Comparison of ENCODE assay signal across 11 cellular contexts in the genomic region with DNA sequence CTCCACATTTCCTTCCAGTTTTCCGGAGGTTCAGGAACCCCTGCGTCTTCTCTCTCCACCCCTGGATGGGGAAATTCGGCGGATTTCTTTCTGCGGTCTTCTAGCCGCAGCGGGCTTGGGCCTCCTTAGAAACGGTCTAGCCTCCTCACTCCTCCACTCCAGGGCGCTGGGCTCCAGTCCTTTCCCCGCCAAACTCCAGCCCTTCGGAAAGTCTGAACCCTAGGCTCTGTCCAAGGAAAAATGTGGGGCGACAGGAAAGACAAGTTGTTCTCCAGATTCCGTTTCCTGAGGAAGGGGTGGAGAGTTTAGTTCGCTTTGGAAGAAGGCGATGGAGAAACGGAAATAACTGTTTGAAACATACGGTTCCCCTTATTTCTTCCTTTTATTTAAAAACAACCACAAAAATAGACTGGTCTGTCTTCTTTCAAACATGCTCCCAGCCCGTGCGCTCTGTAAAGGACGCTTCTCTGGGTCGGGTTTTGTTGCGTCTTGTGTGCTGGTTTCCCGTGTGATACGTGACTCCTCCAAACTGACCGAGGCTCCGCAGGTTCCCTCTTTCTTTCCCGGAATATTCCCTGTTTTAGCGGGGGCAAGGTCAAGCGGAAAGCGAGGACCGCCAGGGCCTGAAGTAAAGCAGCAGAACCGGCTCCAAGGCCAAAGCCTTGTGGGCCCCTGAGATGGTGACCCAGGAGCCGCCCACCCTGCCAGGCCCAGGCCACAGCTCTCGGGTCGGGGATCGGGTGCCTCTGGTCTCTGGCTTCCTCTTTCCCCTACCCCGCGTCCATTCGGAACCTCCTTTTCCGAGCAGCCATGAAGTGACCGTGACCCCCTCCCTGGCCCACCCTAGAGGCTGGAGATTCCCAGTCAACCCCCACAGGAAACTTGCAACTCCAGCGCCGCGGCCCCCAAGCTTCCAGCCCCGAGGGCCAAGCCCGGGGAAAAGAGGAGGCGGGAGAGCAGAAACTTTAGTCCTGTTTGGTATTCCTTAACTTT. TPM values are rescaled to one million over a fixed set of nuclear protein-coding genes. Genes with fewer than 3 reads are reported as not detected.
DNase-seq lines count a peak whose midpoint lies in the region; ATAC-seq, FAIRE-seq and TF ChIP-seq lines count a peak whose summit lies in the region.
"Had no signal": no experiment of that assay in that cellular context is flagged by ENCODE, and none has a peak within 500 bp of the region (broad histone marks: within the 10 kb centered on the region; RNA-seq: fewer than 3 reads in every experiment).

No MANE protein-coding gene starts in this region.

- ATAC-seq in HG02642 (IDR thresholded peaks at IDR 0.05; ENCODE audit: poor library complexity, unreplicated experiment) = no peak

- TF ChIP-seq POLR2A in breast epithelium (IDR thresholded peaks at IDR 0.05) = no peak

- H3K9me3 ChIP-seq in breast epithelium (no peaks in the 10 kb centered on the region), SJCRH30 (replicated peaks) (no peaks in the 10 kb centered on the region), keratinocyte (ENCODE audit: control insufficient read depth, low read depth, low read length) (no peaks in the 10 kb centered on the region)
- H3K9me3 ChIP-seq: uterus had no signal

- no peak overlapping the region for H3K27ac ChIP-seq in breast epithelium
- H3K27ac ChIP-seq in SJCRH30 = no peak overlapping the region
- H3K27ac ChIP-seq in keratinocyte (ENCODE audit: control insufficient read depth, insufficient read depth, low read length) = peak overlapping the region; percentile 74
- H3K27ac ChIP-seq: BLaER1 treated with 17β-estradiol and CSF1 and Interleukin-3, amounts not matched to agents 10 nM and 100 nM; uterus had no signal

- H3K4me1 Mint-ChIP-seq in MCF 10A (ENCODE audit: insufficient read depth, unreplicated experiment) (peaks cover 8% of the 10 kb centered on the region), type B pancreatic cell (ENCODE audit: unreplicated experiment) (peaks cover 6% of the 10 kb centered on the region)

- H3K36me3 ChIP-seq in breast epithelium (no peaks in the 10 kb centered on the region), SJCRH30 (no peaks in the 10 kb centered on the region), keratinocyte (ENCODE audit: control insufficient read depth in 2 of 2, extremely low read depth in 1 of 2, insufficient read depth in 2 of 2, low read length in 2 of 2) (no peaks in the 10 kb centered on the region)
- H3K36me3 ChIP-seq: BLaER1 treated with 17β-estradiol and CSF1 and Interleukin-3, amounts not matched to agents 10 nM and 100 nM; uterus had no signal

- TF ChIP-seq CTCF in breast epithelium (IDR thresholded peaks at IDR 0.05) = no peak
- TF ChIP-seq CTCF in MCF 10A (IDR thresholded peaks at IDR 0.05; ENCODE audit: unreplicated experiment) = no peak
- no peak for TF ChIP-seq CTCF in keratinocyte (optimal IDR thresholded peaks at IDR 0.05 in 1 of 3, IDR thresholded peaks at IDR 0.05 in 1 of 3, conservative IDR thresholded peaks at IDR 0.05 in 1 of 3; ENCODE audit: extremely low read depth in 1 of 3, insufficient read depth in 2 of 3, low read length in 3 of 3)
- no peak for TF ChIP-seq CTCF in type B pancreatic cell (conservative IDR thresholded peaks at IDR 0.05)

- H3K4me2 ChIP-seq in keratinocyte (ENCODE audit: control insufficient read depth, extremely low read depth, insufficient read depth, low read depth, low read length) = peak overlapping the region; percentile 87

- peak overlapping the region; percentile 77 for H3K9ac ChIP-seq in keratinocyte (ENCODE audit: control insufficient read depth, extremely low read depth, insufficient read depth, low read length)
- H3K9ac ChIP-seq: BLaER1 treated with 17β-estradiol and CSF1 and Interleukin-3, amounts not matched to agents 10 nM and 100 nM had no signal

- POLR2A ChIA-PET in MCF 10A (lab: Yijun Ruan, JAX) = interaction anchor here (0.5 kb wide), 1 partner anchor 401 kb away, joined by 3 read pairs; a partner anchor contains a TSS

- no peaks in the 10 kb centered on the region for H3K9me1 ChIP-seq in keratinocyte (ENCODE audit: control insufficient read depth, extremely low read depth, insufficient read depth, low read length)

- H3K27me3 ChIP-seq in breast epithelium (peaks cover 4 to 87% of the 10 kb centered on the region in 2 donors), SJCRH30 (peaks cover 13% of the 10 kb centered on the region), keratinocyte (ENCODE audit: control insufficient read depth, extremely low read depth, insufficient read depth, low read length) (no peaks in the 10 kb centered on the region)

- H3K4me1 ChIP-seq in breast epithelium (peaks cover 0 to 8% of the 10 kb centered on the region in 2 donors), SJCRH30 (no peaks in the 10 kb centered on the region), keratinocyte (ENCODE audit: control insufficient read depth, extremely low read depth, insufficient read depth, low read length) (peaks cover 31% of the 10 kb centered on the region)

- H3K4me3 Mint-ChIP-seq in MCF 10A (ENCODE audit: unreplicated experiment) = no peak overlapping the region
- H3K4me3 Mint-ChIP-seq in type B pancreatic cell = no peak overlapping the region

- no peaks in the 10 kb centered on the region for H4K20me1 ChIP-seq in keratinocyte (ENCODE audit: control insufficient read depth, extremely low read depth, insufficient read depth, low read length)

- H3K79me2 ChIP-seq in keratinocyte (ENCODE audit: control insufficient read depth, insufficient read depth, low read length) = peaks cover 51% of the 10 kb centered on the region

- H3K36me3 Mint-ChIP-seq in MCF 10A (ENCODE audit: insufficient read depth, unreplicated experiment) = no peaks in the 10 kb centered on the region
- no peaks in the 10 kb centered on the region for H3K36me3 Mint-ChIP-seq in type B pancreatic cell

- DNase-seq in breast epithelium (ENCODE audit: low spot score in 2 of 2) (no peak), MCF 10A (ENCODE audit: unreplicated experiment) (no peak), SJCRH30 (no peak), keratinocyte (ENCODE audit: low read depth, low spot score) (no peak), type B pancreatic cell (ENCODE audit: extremely low spot score, unreplicated experiment) (no peak), NCI-H2081 (lab: John Stamatoyannopoulos, UW) (no peak)
- DNase-seq in NK-92 treated with Interleukin-12 subunit alpha and Interleukin-12 subunit beta, amount 100 ng/mL, for 24 hours (lab: John Stamatoyannopoulos, UW) = no peak

- CTCF ChIA-PET in MCF 10A (lab: Yijun Ruan, JAX) = no interaction called here

- intact Hi-C loops in breast epithelium (cut with DNase I; ENCODE audit: low total_unique reads) = no loop called here
- intact Hi-C loops in MCF 10A (cut with micrococcal nuclease) = loop anchor here (10.0 kb wide), 1 partner anchor 189 kb away; no protein-coding TSS in a partner anchor

- no TSS peak for BruUV-seq in MCF 10A (replicated peaks; lab: Mats Ljungman, UMichigan)

- FAIRE-seq in keratinocyte (lab: Jason Lieb, UNC) = no peak
- FAIRE-seq: bronchial epithelial cell had no signal

- H3K9me3 Mint-ChIP-seq in MCF 10A (ENCODE audit: unreplicated experiment) (no peaks in the 10 kb centered on the region), type B pancreatic cell (no peaks in the 10 kb centered on the region)

- H3K4me3 ChIP-seq in breast epithelium (peak overlapping the region in 2 of 3 donors; percentile 52 to 69), SJCRH30 (0 out of 2 replicates have a peak overlapping the region, but pooled peaks have one; percentile 19), keratinocyte (ENCODE audit: control insufficient read depth in 2 of 3, extremely low read depth in 1 of 3, insufficient read depth in 2 of 3, low read depth in 1 of 3, low read length in 3 of 3) (peak overlapping the region; percentile 44 to 67 (median 67))
- H3K4me3 ChIP-seq: uterus had no signal

- H3K27ac Mint-ChIP-seq in MCF 10A (ENCODE audit: low read depth, unreplicated experiment) (no peak overlapping the region), type B pancreatic cell (peak overlapping the region; percentile 29)

- H3K27me3 Mint-ChIP-seq in MCF 10A (ENCODE audit: insufficient read depth, unreplicated experiment) (no peaks in the 10 kb centered on the region), type B pancreatic cell (peaks cover 98% of the 10 kb centered on the region)

- H2AFZ ChIP-seq in keratinocyte (ENCODE audit: control insufficient read depth, low read length) = peak overlapping the region; percentile 32

- dilution Hi-C loops in keratinocyte (cut with MboI; ENCODE audit: extremely low pct_ligation_motif_present, low sequenced_read_pairs) = no loop called here

RNA-seq across cellular contexts. Expression of a gene that starts 1.1 kb away (rescaled TPM):
- 10 to 100 TPM in 1 of 3 donors, 1 to 10 TPM in 2; 2.0 to 10.9 (median 4.3) TPM for total RNA-seq in breast epithelium
- not detected in 2 replicates for total RNA-seq in MCF 10A (2022)
- total RNA-seq in SJCRH30 (2014; rRNA removed; shearing (Covaris generic)) = 0.51 and 0.71 TPM in 2 replicates
- 7.3 to 33.1 TPM (median 14.1 TPM) in 3 replicates for polyA plus RNA-seq in keratinocyte
- 19.6 TPM for polyA plus RNA-seq in keratinocyte (2011; ENCODE audit: low read depth)
- polyA plus RNA-seq in keratinocyte (2011; cell fraction: cytosol; rRNA removed) = 24.3 and 25.3 TPM in 2 replicates
- polyA plus RNA-seq in keratinocyte (2011; cell fraction: nucleus; rRNA removed) = 11.5 and 14.8 TPM in 2 replicates
- polyA plus RNA-seq in keratinocyte (2012; ENCODE audit: low replicate concordance) = 26.1 and 26.3 TPM in 2 replicates
- polyA minus RNA-seq in keratinocyte = 5.1 to 26.1 TPM (median 7.3 TPM) in 3 replicates
- 21.1 TPM for polyA minus RNA-seq in keratinocyte (2011; cell fraction: cytosol; rRNA and poly(A)+ RNA removed)
- polyA minus RNA-seq in keratinocyte (2011; cell fraction: nucleus; rRNA and poly(A)+ RNA removed) = 4.0 and 6.6 TPM in 2 replicates
- not detected in 2 replicates for total RNA-seq in type B pancreatic cell (ENCODE audit: low replicate concordance)
- total RNA-seq: bronchial epithelial cell had no signal

RNA-seq across cellular contexts. Expression of a gene that starts 9.1 kb away (rescaled TPM):
- total RNA-seq in breast epithelium (1 to 10 TPM in 1 of 3 donors, under 1 TPM in 1, not detected in 1; 0.73 to 1.3 TPM), MCF 10A (2022) (1.5 and 2.0 TPM in 2 replicates), type B pancreatic cell (ENCODE audit: low replicate concordance) (not detected in 2 replicates)
- total RNA-seq in SJCRH30 (2014; rRNA removed; shearing (Covaris generic)) = 1.0 and 1.5 TPM in 2 replicates
- 2.5 to 4.0 TPM (median 2.9 TPM) in 3 replicates for polyA plus RNA-seq in keratinocyte
- 3.5 TPM for polyA plus RNA-seq in keratinocyte (2011; ENCODE audit: low read depth)
- 2.4 and 2.8 TPM in 2 replicates for polyA plus RNA-seq in keratinocyte (2011; cell fraction: cytosol; rRNA removed)
- polyA plus RNA-seq in keratinocyte (2011; cell fraction: nucleus; rRNA removed) = 7.6 and 8.3 TPM in 2 replicates
- 1.2 and 3.3 TPM in 2 replicates for polyA plus RNA-seq in keratinocyte (2012; ENCODE audit: low replicate concordance)
- 0.22 to 0.92 TPM (median 0.56 TPM) in 3 replicates for polyA minus RNA-seq in keratinocyte
- 0.96 TPM for polyA minus RNA-seq in keratinocyte (2011; cell fraction: cytosol; rRNA and poly(A)+ RNA removed)
- 0.53 and 0.85 TPM in 2 replicates for polyA minus RNA-seq in keratinocyte (2011; cell fraction: nucleus; rRNA and poly(A)+ RNA removed)
- total RNA-seq: bronchial epithelial cell had no signal

RNA-seq across cellular contexts. Expression of a gene that starts 10.9 kb away (rescaled TPM):
- total RNA-seq in breast epithelium (under 1 TPM in 1 of 3 donors, not detected in 2; 0.29 TPM), MCF 10A (2022) (1.2 and 1.6 TPM in 2 replicates), type B pancreatic cell (ENCODE audit: low replicate concordance) (0.12 TPM in 1 of 2 replicates, not detected in the other)
- 1.1 and 1.2 TPM in 2 replicates for total RNA-seq in SJCRH30 (2014; rRNA removed; shearing (Covaris generic))
- 1.2 to 2.4 TPM (median 1.6 TPM) in 3 replicates for polyA plus RNA-seq in keratinocyte
- polyA plus RNA-seq in keratinocyte (2011; ENCODE audit: low read depth) = 1.1 TPM
- 0.92 and 1.9 TPM in 2 replicates for polyA plus RNA-seq in keratinocyte (2011; cell fraction: cytosol; rRNA removed)
- 3.5 and 5.5 TPM in 2 replicates for polyA plus RNA-seq in keratinocyte (2011; cell fraction: nucleus; rRNA removed)
- polyA plus RNA-seq in keratinocyte (2012; ENCODE audit: low replicate concordance) = 5.1 and 6.3 TPM in 2 replicates
- polyA minus RNA-seq in keratinocyte = 1.2 to 2.3 TPM (median 1.3 TPM) in 3 replicates
- polyA minus RNA-seq in keratinocyte (2011; cell fraction: cytosol; rRNA and poly(A)+ RNA removed) = 2.3 TPM
- 1.6 and 2.2 TPM in 2 replicates for polyA minus RNA-seq in keratinocyte (2011; cell fraction: nucleus; rRNA and poly(A)+ RNA removed)
- total RNA-seq: bronchial epithelial cell had no signal

RNA-seq across cellular contexts. Expression of a gene that starts 16.1 kb away (rescaled TPM):
- total RNA-seq in breast epithelium (10 to 100 TPM in 1 of 3 donors, 1 to 10 TPM in 2; 3.8 to 16.8 (median 4.6) TPM), MCF 10A (2022) (5.2 and 6.0 TPM in 2 replicates), type B pancreatic cell (ENCODE audit: low replicate concordance) (0.27 and 0.36 TPM in 2 replicates)
- 5.6 and 7.1 TPM in 2 replicates for total RNA-seq in SJCRH30 (2014; rRNA removed; shearing (Covaris generic))
- polyA plus RNA-seq in keratinocyte = 1.1 to 3.3 TPM (median 1.8 TPM) in 3 replicates
- polyA plus RNA-seq in keratinocyte (2011; ENCODE audit: low read depth) = 2.9 TPM
- 2.4 and 2.9 TPM in 2 replicates for polyA plus RNA-seq in keratinocyte (2011; cell fraction: cytosol; rRNA removed)
- polyA plus RNA-seq in keratinocyte (2011; cell fraction: nucleus; rRNA removed) = 3.1 and 3.7 TPM in 2 replicates
- polyA plus RNA-seq in keratinocyte (2012; ENCODE audit: low replicate concordance) = 3.5 and 4.4 TPM in 2 replicates
- polyA minus RNA-seq in keratinocyte = 0.23 to 1.4 TPM (median 0.90 TPM) in 3 replicates
- polyA minus RNA-seq in keratinocyte (2011; cell fraction: cytosol; rRNA and poly(A)+ RNA removed) = 2.1 TPM
- 1.2 and 1.4 TPM in 2 replicates for polyA minus RNA-seq in keratinocyte (2011; cell fraction: nucleus; rRNA and poly(A)+ RNA removed)
- total RNA-seq: bronchial epithelial cell had no signal

RNA-seq across cellular contexts. Expression of a gene that starts 24.9 kb away (rescaled TPM):
- total RNA-seq in breast epithelium (1 to 10 TPM in 2 of 3 donors, under 1 TPM in 1; 0.73 to 5.4 (median 2.0) TPM), MCF 10A (2022) (6.0 and 6.9 TPM in 2 replicates), type B pancreatic cell (ENCODE audit: low replicate concordance) (0.77 and 1.5 TPM in 2 replicates)
- total RNA-seq in SJCRH30 (2014; rRNA removed; shearing (Covaris generic)) = 0.05 TPM in 1 of 2 replicates, not detected in the other
- polyA plus RNA-seq in keratinocyte = 1.8 to 3.8 TPM (median 2.0 TPM) in 3 replicates
- polyA plus RNA-seq in keratinocyte (2011; ENCODE audit: low read depth) = 2.1 TPM
- polyA plus RNA-seq in keratinocyte (2011; cell fraction: cytosol; rRNA removed) = 3.3 TPM in 2 replicates
- 4.2 and 4.7 TPM in 2 replicates for polyA plus RNA-seq in keratinocyte (2011; cell fraction: nucleus; rRNA removed)
- 2.0 and 3.3 TPM in 2 replicates for polyA plus RNA-seq in keratinocyte (2012; ENCODE audit: low replicate concordance)
- 1.3 to 2.3 TPM (median 1.5 TPM) in 3 replicates for polyA minus RNA-seq in keratinocyte
- 2.1 TPM for polyA minus RNA-seq in keratinocyte (2011; cell fraction: cytosol; rRNA and poly(A)+ RNA removed)
- 1.4 and 1.6 TPM in 2 replicates for polyA minus RNA-seq in keratinocyte (2011; cell fraction: nucleus; rRNA and poly(A)+ RNA removed)
- total RNA-seq: bronchial epithelial cell had no signal
